ENCODE assay signal across 27 cellular contexts in genomic region chr12:103652808-103653207, GRCh38.
"Had no signal": no experiment of that assay in that cellular context is flagged by ENCODE, and none has a peak within 500 bp of the region (broad histone marks: within the 10 kb centered on the region; RNA-seq: fewer than 3 reads in every experiment).

No MANE protein-coding gene starts in this region.

- ATAC-seq: sciatic nerve; stimulated activated effector memory CD8-positive, alpha-beta T cell treated with anti-CD3 and anti-CD28 coated beads, Interleukin-12 subunit alpha, Interleukin-12 subunit beta, amount 100 ng/mL, for 72 hours; stimulated activated naive CD8-positive, alpha-beta T cell treated with anti-CD3 and anti-CD28 coated beads, Interleukin-15, amount 100 ng/mL, for 72 hours had no signal

- H3K4me3 ChIP-seq: ascending aorta, esophagus squamous epithelium, left ventricle myocardium inferior, lung, prostate gland, skin epidermis, upper lobe of left lung, vagina had no signal

- H3K36me3 ChIP-seq: ascending aorta, brain microvascular endothelial cell, esophagus squamous epithelium, left ventricle myocardium inferior, neutrophil, prostate gland, upper lobe of left lung, vagina had no signal

- H3K4me1 ChIP-seq: ascending aorta, esophagus squamous epithelium, left ventricle myocardium inferior, prostate gland, upper lobe of left lung had no signal

- H3K27me3 ChIP-seq: ascending aorta, brain microvascular endothelial cell, upper lobe of left lung, vagina had no signal

- DNase-seq: activated CD4-positive, alpha-beta T cell treated with anti-CD3 and anti-CD28 coated beads for 4 hours; activated CD4-positive, alpha-beta T cell treated with anti-CD3 and anti-CD28 coated beads, Interleukin-2, amount 50 U/mL, for 4 hours; activated CD4-positive, CD25-positive, alpha-beta regulatory T cell; activated effector memory CD4-positive, alpha-beta T cell treated with anti-CD3 and anti-CD28 coated beads, Interleukin-2, amount 50 U/mL, for 16 hours; activated naive CD4-positive, alpha-beta T cell treated with anti-CD3 and anti-CD28 coated beads for 36 hours; activated naive CD8-positive, alpha-beta T cell treated with anti-CD3 and anti-CD28 coated beads for 36 hours; activated T-cell treated with anti-CD3 and anti-CD28 coated beads for 4 hours; brain microvascular endothelial cell; effector CD4-positive, alpha-beta T cell; esophagus squamous epithelium; left ventricle myocardium inferior; naive B cell; nephron progenitor cell; retina; stimulated activated CD4-positive, alpha-beta T cell treated with anti-CD3 and anti-CD28 coated beads, Interleukin-4, amount 100 ng/mL, for 24 hours; stimulated activated naive CD8-positive, alpha-beta T cell treated with anti-CD3 and anti-CD28 coated beads, Interleukin-15, amount 100 ng/mL, for 72 hours; substantia nigra; upper lobe of left lung had no signal

- H3K9me3 ChIP-seq: ascending aorta, esophagus squamous epithelium, left ventricle myocardium inferior, neutrophil, prostate gland, upper lobe of left lung, vagina had no signal

- H3K27ac ChIP-seq: ascending aorta, brain microvascular endothelial cell, epithelial cell of prostate, esophagus squamous epithelium, left ventricle myocardium inferior, neutrophil, prostate gland, skin epidermis, upper lobe of left lung, vagina had no signal
